In genomic region chr1:89995595-89996397, GRCh38 we compare ENCODE assay signal across 8 cellular contexts. TPM values are rescaled to one million over a fixed set of nuclear protein-coding genes. Genes with fewer than 3 reads are reported as not detected.
DNase-seq lines count a peak whose midpoint lies in the region; ATAC-seq, FAIRE-seq and TF ChIP-seq lines count a peak whose summit lies in the region.

No MANE protein-coding gene starts in this region.

- TF ChIP-seq POLR2A in A549 (IDR thresholded peaks at IDR 0.05; ENCODE audit: low read length) (no peak), prostate gland (IDR thresholded peaks at IDR 0.05) (no peak)

- 0% methylated on average over 6 of the region's 15 CpGs for WGBS in A549 (ENCODE audit: missing lambda C conversion rate)
- 0 to 2% methylated on average over 15 of the region's 15 CpGs for WGBS in GM23248 (ENCODE audit: low coverage in 1 of 2, low lambda C conversion rate in 2 of 2, missing lambda C conversion rate in 2 of 2), 2 experiments
- under 1% methylated on average over 15 of the region's 15 CpGs for WGBS in prostate gland

- TF ChIP-seq RAD21 in A549 (conservative IDR thresholded peaks at IDR 0.05 in 1 of 2, IDR thresholded peaks at IDR 0.05 in 1 of 2), result no peak

- peaks cover 57% of the 10 kb centered on the region for H3K79me2 ChIP-seq in GM23248 (ENCODE audit: insufficient read depth)

- no peaks in the 10 kb centered on the region for H3K9me3 ChIP-seq in A549
- H3K9me3 ChIP-seq in GM23248 (ENCODE audit: low read depth), result no peaks in the 10 kb centered on the region
- H3K9me3 ChIP-seq in prostate gland, result no peaks in the 10 kb centered on the region

- POLR2A ChIA-PET in A549 (lab: Yijun Ruan, JAX), result interaction anchor here (1.0 kb wide), 2 partner anchors 21 to 194 kb away, joined by 3 read pairs; no protein-coding TSS in a partner anchor

- no peaks in the 10 kb centered on the region for H3K27me3 ChIP-seq in GM23248 (replicated peaks; ENCODE audit: insufficient read depth)
- H3K27me3 ChIP-seq in prostate gland (replicated peaks; ENCODE audit: insufficient read depth), result no peaks in the 10 kb centered on the region

- 0 out of 2 replicates have a peak, but pooled peaks cover 7% of the 10 kb centered on the region for H3K36me3 ChIP-seq in GM23248 (ENCODE audit: low read depth)
- H3K36me3 ChIP-seq in prostate gland, result no peaks in the 10 kb centered on the region

- peaks cover 4% of the 10 kb centered on the region for H4K20me1 ChIP-seq in GM23248 (ENCODE audit: insufficient read depth)

- DNase-seq in A549 (ENCODE audit: low read depth in 1 of 2, low spot score in 1 of 2) (no peak), GM23248 (peak; percentile 48), fibroblast of villous mesenchyme (ENCODE audit: low read depth) (peak; percentile 67), prostate gland (ENCODE audit: low spot score) (no peak), DMS114 treated with DMSO at 0.1 percent for 48 hours (lab: John Stamatoyannopoulos, UW; ENCODE audit: unreplicated experiment) (no peak), mesenteric fat pad (ENCODE audit: low spot score) (no peak), NCI-H446 treated with DMSO at 0.1 percent for 48 hours (lab: John Stamatoyannopoulos, UW) (no peak)

- H3K4me1 ChIP-seq in A549 (peaks cover 60% of the 10 kb centered on the region), GM23248 (ENCODE audit: insufficient read depth) (peaks cover 35% of the 10 kb centered on the region), prostate gland (replicated peaks) (peaks cover 11% of the 10 kb centered on the region)

- H3K27ac ChIP-seq in A549 (peak overlapping the region; percentile 92 to 95), GM23248 (peak overlapping the region; percentile 89), VCaP (peak overlapping the region; percentile 96), prostate gland (peak overlapping the region; percentile 95)

- H3K4me2 ChIP-seq in A549, result peak overlapping the region; percentile 92
- peak overlapping the region; percentile 95 for H3K4me2 ChIP-seq in GM23248 (ENCODE audit: unreplicated experiment)

- peak in 1 of 2 experiments; percentile 70; a peak in 3 of 6 replicates for ATAC-seq in A549

- no peak for FAIRE-seq in A549 (lab: Jason Lieb, UNC)

- H3K4me3 ChIP-seq in A549, result peak overlapping the region; percentile 72
- peak overlapping the region; percentile 94 for H3K4me3 ChIP-seq in GM23248
- H3K4me3 ChIP-seq in fibroblast of villous mesenchyme (ENCODE audit: low read depth, low read length), result peak overlapping the region; percentile 72
- H3K4me3 ChIP-seq in prostate gland, result peak overlapping the region; percentile 80 to 89

- peak overlapping the region; percentile 80 for H2AFZ ChIP-seq in GM23248

- in situ Hi-C loops in GM23248 (cut with MboI), result loop anchor here (25.0 kb wide), 1 partner anchor 358 kb away; the partner anchor contains the start of gene LRRC8C

- no peak for TF ChIP-seq CTCF in A549 (IDR thresholded peaks at IDR 0.05)
- TF ChIP-seq CTCF in VCaP (conservative IDR thresholded peaks at IDR 0.05), result no peak
- no peak for TF ChIP-seq CTCF in fibroblast of villous mesenchyme (IDR thresholded peaks at IDR 0.05; ENCODE audit: insufficient read depth, low read depth, low read length)
- no peak for TF ChIP-seq CTCF in prostate gland (IDR thresholded peaks at IDR 0.05)

- CTCF ChIA-PET in A549 (lab: Yijun Ruan, JAX), result no interaction called here

- intact Hi-C loops in prostate gland (cut with DNase I), result no loop called here

- no peaks in the 10 kb centered on the region for H3K9me2 ChIP-seq in GM23248 (ENCODE audit: insufficient read depth)

- peaks cover 10% of the 10 kb centered on the region; the same call in 1 of the 2 replicates for H3F3A ChIP-seq in GM23248 (ENCODE audit: insufficient read depth)

- H3K9ac ChIP-seq in GM23248, result peak overlapping the region; percentile 96

- TF ChIP-seq EP300 in A549 (IDR thresholded peaks at IDR 0.05), result no peak

TF ChIP-seq in A549, 52 proteins besides CTCF, POLR2A, EP300 and RAD21:
- TF ChIP-seq EHMT2 (IDR thresholded peaks at IDR 0.05; ENCODE audit: low read depth) (no peak), KDM1A (IDR thresholded peaks at IDR 0.05; ENCODE audit: low read depth) (no peak), JUN (IDR thresholded peaks at IDR 0.05) (no peak)
- TF ChIP-seq, protein P1, sequence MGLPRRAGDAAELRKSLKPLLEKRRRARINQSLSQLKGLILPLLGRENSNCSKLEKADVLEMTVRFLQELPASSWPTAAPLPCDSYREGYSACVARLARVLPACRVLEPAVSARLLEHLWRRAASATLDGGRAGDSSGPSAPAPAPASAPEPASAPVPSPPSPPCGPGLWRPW (IDR thresholded peaks at IDR 0.05), result no peak

RNA-seq across cellular contexts. Expression of gene ZNF326, which starts 0.9 kb away (rescaled TPM):
- polyA plus RNA-seq in A549 (2011; rRNA removed), result 18.7 and 32.3 TPM in 2 replicates
- 15.9 and 17.6 TPM in 2 replicates for polyA plus RNA-seq in A549 (2012; cell fraction: cytosol; rRNA removed)
- 14.2 and 16.8 TPM in 2 replicates for polyA plus RNA-seq in A549 (2012; cell fraction: nucleus; rRNA removed)
- polyA plus RNA-seq in A549 (2017; fragmentation: RNase III; extraction: RNeasy Plus Mini Kit Qiagen cat#74134 plus additional on column Dnase treatment), result 47.8 to 52.2 TPM (median 50.0 TPM) in 3 replicates
- 12.4 and 12.7 TPM in 2 replicates for polyA minus RNA-seq in A549 (2011; rRNA and poly(A)+ RNA removed)
- total RNA-seq in GM23248 (2014; rRNA removed; shearing (Covaris generic)), result 5.2 and 5.6 TPM in 2 replicates
- polyA plus RNA-seq in GM23248 (2016; fragmentation: Nextera tagmentation; extraction: Ambion mirVana), result 17.2 and 17.7 TPM in 2 replicates
- total RNA-seq in fibroblast of villous mesenchyme, result 9.3 and 12.1 TPM in 2 replicates
- total RNA-seq in prostate gland, result 10 to 100 TPM; 10.6 to 16.5 TPM
- 15.4 TPM for total RNA-seq in mesenteric fat pad

Comparison
In these comparisons a context has a peak if more than half of its experiments do, and no peak if none do; other contexts are left out.
1. DNase-seq: peak in GM23248 (single experiment) and fibroblast of villous mesenchyme (single experiment); none in A549 (0 of 2), prostate gland (single experiment), DMS114 treated with DMSO at 0.1 percent for 48 hours (single experiment), mesenteric fat pad (single experiment) and NCI-H446 treated with DMSO at 0.1 percent for 48 hours (single experiment).
2. Peak in every context shown above with its lines, with median percentiles within 50 percentile points of each other: H3K27ac ChIP-seq and H3K4me3 ChIP-seq.